In the genomic region with DNA sequence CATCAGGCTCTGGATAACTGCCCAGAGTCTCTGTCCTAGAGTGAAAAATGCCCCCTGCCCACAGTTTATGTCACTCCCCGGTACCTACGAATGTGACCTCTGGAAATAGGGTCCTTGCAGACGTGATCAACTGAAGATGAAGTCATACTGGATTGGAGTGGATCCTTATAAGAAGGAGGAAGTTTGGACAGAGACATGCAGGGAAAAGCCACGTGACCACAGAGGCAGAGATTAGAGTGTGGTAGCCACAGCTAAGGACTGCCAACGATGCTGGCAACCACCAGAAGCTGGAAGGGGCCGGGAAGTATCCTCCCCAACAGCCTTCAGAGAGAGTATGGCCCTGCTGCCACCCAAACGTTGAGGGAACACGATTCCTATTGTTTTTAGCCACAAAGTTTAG, we compare ENCODE assay signal across 17 cellular contexts.
DNase-seq lines count a peak whose midpoint lies in the region; ATAC-seq and TF ChIP-seq lines count a peak whose summit lies in the region.
"Had no signal": no experiment of that assay in that cellular context is flagged by ENCODE, and none has a peak within 500 bp of the region (broad histone marks: within the 10 kb centered on the region; RNA-seq: fewer than 3 reads in every experiment).

No MANE protein-coding gene starts in this region.

- ATAC-seq in Panc1 (no peak), gastroesophageal sphincter (no peak), HG02759 (IDR thresholded peaks at IDR 0.05; ENCODE audit: unreplicated experiment) (no peak)

- H3K36me3 ChIP-seq in Panc1 (ENCODE audit: control insufficient read depth, insufficient read depth, low read length) (no peaks in the 10 kb centered on the region), gastroesophageal sphincter (no peaks in the 10 kb centered on the region), sigmoid colon (no peaks in the 10 kb centered on the region)

- TF ChIP-seq CTCF in Panc1 (IDR thresholded peaks at IDR 0.05), result no peak
- no peak for TF ChIP-seq CTCF in gastroesophageal sphincter (IDR thresholded peaks at IDR 0.05)
- TF ChIP-seq CTCF in sigmoid colon (IDR thresholded peaks at IDR 0.05), result no peak

- TF ChIP-seq EP300 in gastroesophageal sphincter (IDR thresholded peaks at IDR 0.05), result no peak
- no peak for TF ChIP-seq EP300 in sigmoid colon (IDR thresholded peaks at IDR 0.05)

- H3K27me3 ChIP-seq in Panc1 (ENCODE audit: control insufficient read depth, insufficient read depth, low read length), result no peaks in the 10 kb centered on the region
- H3K27me3 ChIP-seq in gastroesophageal sphincter, result no peaks in the 10 kb centered on the region
- no peaks in the 10 kb centered on the region for H3K27me3 ChIP-seq in sigmoid colon

- H3K4me1 ChIP-seq in Panc1 (ENCODE audit: control insufficient read depth, insufficient read depth, low read length) (no peaks in the 10 kb centered on the region), gastroesophageal sphincter (peaks cover 3 to 25% (median 5%) of the 10 kb centered on the region in 3 donors), sigmoid colon (peaks cover 0 to 6% (median 0%) of the 10 kb centered on the region in 4 donors)

- H3K4me3 ChIP-seq in Panc1 (ENCODE audit: low read depth in 2 of 2, low read length in 2 of 2) (no peak overlapping the region), gastroesophageal sphincter (no peak overlapping the region), sigmoid colon (no peak overlapping the region)
- H3K4me3 ChIP-seq: SK-N-MC had no signal

- in situ Hi-C loops in Panc1 (cut with HindIII; ENCODE audit: low pct_unique_long_range_greater_than_20kb, low sequenced_read_pairs), result no loop called here

- H3K27ac ChIP-seq in Panc1 (ENCODE audit: low read length) (peak overlapping the region; percentile 36; the same call in 1 of the 2 replicates), gastroesophageal sphincter (peak overlapping the region in 3 of 4 donors; percentile 26 to 61 (median 49)), sigmoid colon (peak overlapping the region in 1 of 4 donors; percentile 48)
- H3K27ac ChIP-seq: SK-N-MC had no signal

- DNase-seq in GDM1 (lab: John Stamatoyannopoulos, UW) (peak; percentile 32), Panc1 (ENCODE audit: low read depth, low spot score) (no peak), sigmoid colon (peak; percentile 61), DMS53 treated with DMSO at 0.1 percent for 48 hours (lab: John Stamatoyannopoulos, UW; ENCODE audit: unreplicated experiment) (no peak), GM03348 (ENCODE audit: low spot score) (no peak), NCI-H1930 (lab: John Stamatoyannopoulos, UW) (no peak)
- DNase-seq: activated CD4-positive, alpha-beta T cell treated with anti-CD3 and anti-CD28 coated beads for 1 hour; AML-193; Calu3; GF-D8; HFFc6; kidney; stimulated activated CD4-positive, alpha-beta T cell treated with anti-CD3 and anti-CD28 coated beads, Interleukin-2, amount 100 ng/mL, for 24 hours; T-helper 9 cell had no signal

- H3K9me3 ChIP-seq in Panc1 (ENCODE audit: control insufficient read depth, insufficient read depth, low read depth, low read length) (peaks cover 5% of the 10 kb centered on the region; the same call in 1 of the 2 replicates), gastroesophageal sphincter (peaks cover 0 to 16% (median 0%) of the 10 kb centered on the region in 3 donors), sigmoid colon (peaks cover 0 to 8% (median under 1%) of the 10 kb centered on the region in 4 donors)

- TF ChIP-seq POLR2A in gastroesophageal sphincter (IDR thresholded peaks at IDR 0.05) (no peak), sigmoid colon (IDR thresholded peaks at IDR 0.05) (no peak)

- 22 to 44% methylated on average over 2 to 7 of the region's 8 CpGs for WGBS in gastroesophageal sphincter (ENCODE audit: low coverage in 1 of 2), 2 donors
- 22 to 52% methylated on average over 8 of the region's 8 CpGs for WGBS in sigmoid colon, 2 donors

- POLR2A ChIA-PET in Panc1 (lab: Charles Lee), result no interaction called here

- BruUV-seq in Panc1 (replicated peaks; lab: Mats Ljungman, UMichigan), result no TSS peak

- CTCF ChIA-PET in Panc1 (lab: Charles Lee), result no interaction called here

- intact Hi-C loops in Panc1 (cut with micrococcal nuclease; ENCODE audit: unreplicated experiment) (no loop called here), sigmoid colon (cut with DNase I) (no loop called here)

Comparison
In these comparisons a context has a peak if more than half of its experiments do, and no peak if none do; other contexts are left out.
1. DNase-seq: peak in GDM1 (single experiment) and sigmoid colon (single experiment); none in Panc1 (single experiment), DMS53 treated with DMSO at 0.1 percent for 48 hours (single experiment), GM03348 (single experiment) and NCI-H1930 (0 of 2).